8 cellular contexts compared by ENCODE assay signal in genomic region chr18:58671941-58672565, GRCh38. TPM values are rescaled to one million over a fixed set of nuclear protein-coding genes. Genes with fewer than 3 reads are reported as not detected.
DNase-seq lines count a peak whose midpoint lies in the region; ATAC-seq, FAIRE-seq and TF ChIP-seq lines count a peak whose summit lies in the region.

No MANE protein-coding gene starts in this region.

- no peaks in the 10 kb centered on the region for H3K9me3 Mint-ChIP-seq in T-helper 2 cell treated with Interferon-gamma antibody and Interleukin-4, amounts not matched to agents 5 μg/mL and 100 μg/mL, for 36 hours
- no peaks in the 10 kb centered on the region for H3K9me3 Mint-ChIP-seq in neural progenitor cell

- peaks cover 19% of the 10 kb centered on the region for H3K4me1 ChIP-seq in neural progenitor cell

- peaks cover 4% of the 10 kb centered on the region for H3K27me3 Mint-ChIP-seq in T-helper 2 cell treated with Interferon-gamma antibody and Interleukin-4, amounts not matched to agents 5 μg/mL and 100 μg/mL, for 36 hours (ENCODE audit: low read depth)
- H3K27me3 Mint-ChIP-seq in neural progenitor cell (ENCODE audit: insufficient read depth, low read depth), result no peaks in the 10 kb centered on the region

- H3K27ac Mint-ChIP-seq in T-helper 2 cell treated with Interferon-gamma antibody and Interleukin-4, amounts not matched to agents 5 μg/mL and 100 μg/mL, for 36 hours, result peak overlapping the region; percentile 96
- peak overlapping the region; percentile 91 for H3K27ac Mint-ChIP-seq in neural progenitor cell

- H3K79me2 ChIP-seq in neural progenitor cell (ENCODE audit: low read depth), result peaks cover 42% of the 10 kb centered on the region

- peak overlapping the region; percentile 5 for H3K9ac ChIP-seq in neural progenitor cell

- no peaks in the 10 kb centered on the region for H3K9me3 ChIP-seq in neural progenitor cell (ENCODE audit: low read depth)

- peak overlapping the region; percentile 4 for H2AFZ ChIP-seq in neural progenitor cell (replicated peaks)

- no peaks in the 10 kb centered on the region for H3K36me3 ChIP-seq in neural progenitor cell

- in situ Hi-C loops in ACHN (cut with HindIII; ENCODE audit: low pct_ligation_motif_present, low pct_unique_long_range_greater_than_20kb, low sequenced_read_pairs), result no loop called here

- TF ChIP-seq CTCF in fibroblast of pulmonary artery (IDR thresholded peaks at IDR 0.05; ENCODE audit: low read length, missing control alignments) (no peak), neural progenitor cell (IDR thresholded peaks at IDR 0.05) (no peak)

- peaks cover 14% of the 10 kb centered on the region for H3F3A ChIP-seq in neural progenitor cell (ENCODE audit: low read depth)

- peak; percentile 4 for ATAC-seq in HG03378 (IDR thresholded peaks at IDR 0.05; ENCODE audit: unreplicated experiment)
- no peak for ATAC-seq in HG03135 (IDR thresholded peaks at IDR 0.05; ENCODE audit: unreplicated experiment)

- DNase-seq in ACHN (peak; percentile 21), GM18507 (ENCODE audit: extremely low spot score, insufficient read length, low read depth) (no peak), fibroblast of pulmonary artery (ENCODE audit: low read depth) (peak; percentile 47), neural progenitor cell (ENCODE audit: low spot score) (no peak)
- no peak for DNase-seq in T-helper 2 cell treated with Interferon-gamma antibody and Interleukin-4, amounts not matched to agents 5 μg/mL and 100 μg/mL, for 36 hours (ENCODE audit: low spot score)
- no peak for DNase-seq in activated CD8-positive, alpha-beta memory T cell treated with anti-CD3 and anti-CD28 coated beads, Interleukin-2, amount 50 U/mL, for 48 hours

- H3K4me1 Mint-ChIP-seq in T-helper 2 cell treated with Interferon-gamma antibody and Interleukin-4, amounts not matched to agents 5 μg/mL and 100 μg/mL, for 36 hours (ENCODE audit: low read depth), result peaks cover 60% of the 10 kb centered on the region
- H3K4me1 Mint-ChIP-seq in neural progenitor cell, result peaks cover 35% of the 10 kb centered on the region

- H3K4me2 ChIP-seq in neural progenitor cell, result peak overlapping the region; percentile 82

- H3K27me3 ChIP-seq in neural progenitor cell, result peaks cover 6% of the 10 kb centered on the region

- H3K4me3 ChIP-seq in fibroblast of pulmonary artery (replicated peaks; ENCODE audit: low read depth, low read length) (peak overlapping the region; percentile 79), neural progenitor cell (peak overlapping the region; percentile 58)

- peak overlapping the region; percentile 57 for H3K27ac ChIP-seq in neural progenitor cell

- peak; percentile 44 for FAIRE-seq in GM18507 (lab: Jason Lieb, UNC)

- H4K20me1 ChIP-seq in neural progenitor cell (ENCODE audit: low read depth), result peaks cover 16% of the 10 kb centered on the region

- H3K36me3 Mint-ChIP-seq in T-helper 2 cell treated with Interferon-gamma antibody and Interleukin-4, amounts not matched to agents 5 μg/mL and 100 μg/mL, for 36 hours (ENCODE audit: low read depth), result peaks cover 27% of the 10 kb centered on the region
- peaks cover 22% of the 10 kb centered on the region for H3K36me3 Mint-ChIP-seq in neural progenitor cell

- peak overlapping the region; percentile 95 for H3K4me3 Mint-ChIP-seq in T-helper 2 cell treated with Interferon-gamma antibody and Interleukin-4, amounts not matched to agents 5 μg/mL and 100 μg/mL, for 36 hours
- H3K4me3 Mint-ChIP-seq in neural progenitor cell, result peak overlapping the region; percentile 97

RNA-seq across cellular contexts. Expression of gene MALT1, which starts 0.8 kb away (rescaled TPM):
- 24.4 and 28.4 TPM in 2 replicates for total RNA-seq in neural progenitor cell (ENCODE audit: low replicate concordance)

RNA-seq across cellular contexts. Expression of gene ALPK2, which starts 43.2 kb away (rescaled TPM):
- 0.15 and 0.24 TPM in 2 replicates for total RNA-seq in neural progenitor cell (ENCODE audit: low replicate concordance)

Comparison
In these comparisons a context has a peak if more than half of its experiments do, and no peak if none do; other contexts are left out.
1. DNase-seq: peak in ACHN (single experiment) and fibroblast of pulmonary artery (single experiment); none in GM18507 (single experiment), T-helper 2 cell treated with Interferon-gamma antibody and Interleukin-4, amounts not matched to agents 5 μg/mL and 100 μg/mL, for 36 hours (single experiment), neural progenitor cell (single experiment) and activated CD8-positive, alpha-beta memory T cell treated with anti-CD3 and anti-CD28 coated beads, Interleukin-2, amount 50 U/mL, for 48 hours (single experiment).